In genomic region chr7:55473935-55474334, GRCh38 we compare ENCODE assay signal across 22 cellular contexts.
DNase-seq lines count a peak whose midpoint lies in the region; ATAC-seq and TF ChIP-seq lines count a peak whose summit lies in the region.
"Had no signal": no experiment of that assay in that cellular context is flagged by ENCODE, and none has a peak within 500 bp of the region (broad histone marks: within the 10 kb centered on the region; RNA-seq: fewer than 3 reads in every experiment).

No MANE protein-coding gene starts in this region.

- H3K14ac ChIP-seq in trophoblast cell (ENCODE audit: low read length) = no peak overlapping the region

- no peaks in the 10 kb centered on the region for H3K9me3 Mint-ChIP-seq in activated CD4-positive, alpha-beta T cell treated with anti-CD3 and anti-CD28 coated beads, Interleukin-2, amount 10 ng/mL, durations not matched to agents 24 days and 14 days
- H3K9me3 Mint-ChIP-seq in CD4-positive, alpha-beta memory T cell = peaks cover 0 to 2% (median 0%) of the 10 kb centered on the region in 8 donors
- H3K9me3 Mint-ChIP-seq: brain; stimulated activated naive CD8-positive, alpha-beta T cell treated with anti-CD3 and anti-CD28 coated beads, Interleukin-15, amount 100 ng/mL, for 72 hours; type B pancreatic cell had no signal

- H3K27me3 ChIP-seq in CD4-positive, alpha-beta memory T cell (ENCODE audit: insufficient read depth, low read length) = no peaks in the 10 kb centered on the region
- H3K27me3 ChIP-seq in trophoblast cell (ENCODE audit: insufficient read depth, low read length) = no peaks in the 10 kb centered on the region
- H3K27me3 ChIP-seq: BLaER1, gastroesophageal sphincter had no signal

- POLR2A ChIA-PET in CD4-positive, alpha-beta memory T cell (lab: Charles Lee; ENCODE audit: partially characterized antibody) = interaction anchor here (1.0 to 1.1 kb wide), 3 partner anchors 99 to 108 kb away, joined by 3 to 5 read pairs (median 3); no protein-coding TSS in a partner anchor

- H4K91ac ChIP-seq in trophoblast cell (ENCODE audit: low read depth, low read length) = no peak overlapping the region

- peaks cover 6% of the 10 kb centered on the region for H3K36me3 ChIP-seq in CD4-positive, alpha-beta memory T cell (ENCODE audit: insufficient read depth, low read length)
- H3K36me3 ChIP-seq in trophoblast cell (ENCODE audit: control insufficient read depth in 1 of 2, insufficient read depth in 2 of 2, low read length in 2 of 2) = no peaks in the 10 kb centered on the region

- no peak overlapping the region for H3K18ac ChIP-seq in trophoblast cell (ENCODE audit: low read length)

- intact Hi-C loops in activated CD4-positive, alpha-beta T cell treated with anti-CD3 and anti-CD28 coated beads, Interleukin-2, amount 10 ng/mL, durations not matched to agents 24 days and 14 days (cut with micrococcal nuclease) = no loop called here
- intact Hi-C loops in CD4-positive, alpha-beta memory T cell (cut with micrococcal nuclease) = loop anchor here (2.0 kb wide), 2 partner anchors 41 to 99 kb away; partner anchors contain the start of gene VOPP1

- TF ChIP-seq CTCF in coronary artery (IDR thresholded peaks at IDR 0.05) = no peak

- H3K4me2 ChIP-seq in trophoblast cell (ENCODE audit: low read length) = no peak overlapping the region
- H3K4me2 ChIP-seq: BLaER1 had no signal

- CTCF ChIA-PET in CD4-positive, alpha-beta memory T cell (lab: Charles Lee; ENCODE audit: partially characterized antibody) = interaction anchor here (1.0 to 1.6 kb wide), 3 partner anchors 28 to 100 kb away, joined by 3 read pairs; no protein-coding TSS in a partner anchor

- H3K27ac Mint-ChIP-seq in activated CD4-positive, alpha-beta T cell treated with anti-CD3 and anti-CD28 coated beads, Interleukin-2, amount 10 ng/mL, durations not matched to agents 24 days and 14 days = no peak overlapping the region
- H3K27ac Mint-ChIP-seq in CD4-positive, alpha-beta memory T cell = peak overlapping the region; percentile 52 to 96 (median 82)
- H3K27ac Mint-ChIP-seq: type B pancreatic cell had no signal

- H3K9me3 ChIP-seq in CD4-positive, alpha-beta memory T cell (ENCODE audit: control insufficient read depth in 1 of 2, low read length in 2 of 2) = no peaks in the 10 kb centered on the region
- peaks cover 3% of the 10 kb centered on the region for H3K9me3 ChIP-seq in trophoblast cell (ENCODE audit: insufficient read depth, low read depth, low read length)
- H3K9me3 ChIP-seq: BLaER1, gastroesophageal sphincter had no signal

- no peaks in the 10 kb centered on the region for H3K79me2 ChIP-seq in trophoblast cell (ENCODE audit: control insufficient read depth, insufficient read depth, low read length, poor library complexity)

- no peak for DNase-seq in activated CD4-positive, alpha-beta T cell treated with anti-CD3 and anti-CD28 coated beads, Interleukin-2, amount 10 ng/mL, durations not matched to agents 24 days and 14 days
- DNase-seq in activated CD4-positive, alpha-beta T cell treated with anti-CD3 and anti-CD28 coated beads, Interleukin-2, amount 50 U/mL, for 48 hours = no peak
- no peak for DNase-seq in CD4-positive, alpha-beta memory T cell
- DNase-seq in coronary artery (ENCODE audit: low spot score) (peak; percentile 17), trophoblast cell (no peak), NCI-H82 (lab: John Stamatoyannopoulos, UW) (no peak), medulla oblongata (ENCODE audit: extremely low spot score) (no peak)
- DNase-seq: activated CD4-positive, alpha-beta T cell treated with anti-CD3 and anti-CD28 coated beads, Interleukin-2, amount 50 U/mL, for 4 hours; activated T-cell treated with anti-CD3 and anti-CD28 coated beads for 4 hours; GM23248; NCI-H1048; NCI-H187 treated with DMSO at 0.1 percent for 48 hours; NCI-H2227 treated with DMSO at 0.1 percent for 48 hours; SIG-M5; small intestine; stimulated activated CD4-positive, alpha-beta T cell treated with anti-CD3 and anti-CD28 coated beads, Interleukin-2, amount 100 ng/mL, for 48 hours; stimulated activated naive CD8-positive, alpha-beta T cell treated with anti-CD3 and anti-CD28 coated beads, Interleukin-15, amount 100 ng/mL, for 72 hours had no signal

- H3K23ac ChIP-seq in trophoblast cell (ENCODE audit: low read length) = no peak overlapping the region

- no peak overlapping the region for H2BK5ac ChIP-seq in trophoblast cell (ENCODE audit: low read depth, low read length, poor library complexity)

- no peak overlapping the region for H4K8ac ChIP-seq in trophoblast cell (ENCODE audit: low read depth, low read length)

- no peak overlapping the region for H3K4ac ChIP-seq in trophoblast cell (ENCODE audit: low read depth, low read length)

- H3K27me3 Mint-ChIP-seq in activated CD4-positive, alpha-beta T cell treated with anti-CD3 and anti-CD28 coated beads, Interleukin-2, amount 10 ng/mL, durations not matched to agents 24 days and 14 days = no peaks in the 10 kb centered on the region
- no peaks in the 10 kb centered on the region for H3K27me3 Mint-ChIP-seq in CD4-positive, alpha-beta memory T cell
- H3K27me3 Mint-ChIP-seq: brain; stimulated activated naive CD8-positive, alpha-beta T cell treated with anti-CD3 and anti-CD28 coated beads, Interleukin-15, amount 100 ng/mL, for 72 hours; type B pancreatic cell had no signal

- H2BK120ac ChIP-seq in trophoblast cell (ENCODE audit: insufficient read depth, low read length, poor library complexity) = no peak overlapping the region

- no peak overlapping the region for H4K12ac ChIP-seq in trophoblast cell (ENCODE audit: low read depth, low read length)

- no peaks in the 10 kb centered on the region for H3K79me1 ChIP-seq in trophoblast cell (ENCODE audit: low read length)

- no CpG with 5 or more reads among the region's 10 CpGs for WGBS in trophoblast cell (ENCODE audit: extremely low coverage, insufficient coverage, insufficient read length)

- no peak for ATAC-seq in GM19463 (IDR thresholded peaks at IDR 0.05; ENCODE audit: unreplicated experiment)
- ATAC-seq: gastroesophageal sphincter; stimulated activated naive CD8-positive, alpha-beta T cell treated with anti-CD3 and anti-CD28 coated beads, Interleukin-15, amount 100 ng/mL, for 72 hours had no signal

- H2AFZ ChIP-seq in trophoblast cell (ENCODE audit: insufficient read depth, low read length, poor library complexity) = no peak overlapping the region
- H2AFZ ChIP-seq: GM23248 had no signal

- H3K4me3 Mint-ChIP-seq in activated CD4-positive, alpha-beta T cell treated with anti-CD3 and anti-CD28 coated beads, Interleukin-2, amount 10 ng/mL, durations not matched to agents 24 days and 14 days = peak overlapping the region; percentile 78
- peak overlapping the region in 5 of 8 donors; percentile 3 to 84 (median 81) for H3K4me3 Mint-ChIP-seq in CD4-positive, alpha-beta memory T cell
- H3K4me3 Mint-ChIP-seq: brain; stimulated activated naive CD8-positive, alpha-beta T cell treated with anti-CD3 and anti-CD28 coated beads, Interleukin-15, amount 100 ng/mL, for 72 hours; type B pancreatic cell had no signal

- H3K36me3 Mint-ChIP-seq in activated CD4-positive, alpha-beta T cell treated with anti-CD3 and anti-CD28 coated beads, Interleukin-2, amount 10 ng/mL, durations not matched to agents 24 days and 14 days (ENCODE audit: low read depth) = peaks cover 34% of the 10 kb centered on the region
- H3K36me3 Mint-ChIP-seq in CD4-positive, alpha-beta memory T cell = peaks cover 28 to 34% of the 10 kb centered on the region in 2 donors

- peaks cover 92% of the 10 kb centered on the region for H3K4me1 ChIP-seq in CD4-positive, alpha-beta memory T cell (ENCODE audit: insufficient read depth, low read length)
- peaks cover 0 to 2% of the 10 kb centered on the region in 2 experiments for H3K4me1 ChIP-seq in trophoblast cell (ENCODE audit: control insufficient read depth in 1 of 2, insufficient read depth in 2 of 2, low read length in 2 of 2)
- H3K4me1 ChIP-seq: gastroesophageal sphincter had no signal

- no peak overlapping the region for H3K4me3 ChIP-seq in CD4-positive, alpha-beta memory T cell (ENCODE audit: low read length in 2 of 2)
- H3K4me3 ChIP-seq in coronary artery (no peak overlapping the region), trophoblast cell (ENCODE audit: low read depth, low read length) (peak overlapping the region; percentile 30)
- H3K4me3 ChIP-seq: BLaER1, gastroesophageal sphincter, GM23248 had no signal

- H2BK12ac ChIP-seq in trophoblast cell (ENCODE audit: low read length) = no peak overlapping the region

- no peak overlapping the region for H3K27ac ChIP-seq in CD4-positive, alpha-beta memory T cell (ENCODE audit: low read depth, low read length)
- H3K27ac ChIP-seq in coronary artery = no peak overlapping the region
- H3K27ac ChIP-seq in trophoblast cell (ENCODE audit: low read depth, low read length) = no peak overlapping the region
- H3K27ac ChIP-seq: gastroesophageal sphincter, GM23248 had no signal

- no peak overlapping the region for H3K9ac ChIP-seq in trophoblast cell (ENCODE audit: low read length)
- H3K9ac ChIP-seq: BLaER1, GM23248 had no signal

- no peak overlapping the region for H2AK5ac ChIP-seq in trophoblast cell (ENCODE audit: low read length)

- H3K4me1 Mint-ChIP-seq in activated CD4-positive, alpha-beta T cell treated with anti-CD3 and anti-CD28 coated beads, Interleukin-2, amount 10 ng/mL, durations not matched to agents 24 days and 14 days = peaks cover 66% of the 10 kb centered on the region
- H3K4me1 Mint-ChIP-seq in CD4-positive, alpha-beta memory T cell = peaks cover 67 to 86% (median 80%) of the 10 kb centered on the region in 4 donors
